Comparison of ENCODE assay signal across 8 cellular contexts in the genomic region with DNA sequence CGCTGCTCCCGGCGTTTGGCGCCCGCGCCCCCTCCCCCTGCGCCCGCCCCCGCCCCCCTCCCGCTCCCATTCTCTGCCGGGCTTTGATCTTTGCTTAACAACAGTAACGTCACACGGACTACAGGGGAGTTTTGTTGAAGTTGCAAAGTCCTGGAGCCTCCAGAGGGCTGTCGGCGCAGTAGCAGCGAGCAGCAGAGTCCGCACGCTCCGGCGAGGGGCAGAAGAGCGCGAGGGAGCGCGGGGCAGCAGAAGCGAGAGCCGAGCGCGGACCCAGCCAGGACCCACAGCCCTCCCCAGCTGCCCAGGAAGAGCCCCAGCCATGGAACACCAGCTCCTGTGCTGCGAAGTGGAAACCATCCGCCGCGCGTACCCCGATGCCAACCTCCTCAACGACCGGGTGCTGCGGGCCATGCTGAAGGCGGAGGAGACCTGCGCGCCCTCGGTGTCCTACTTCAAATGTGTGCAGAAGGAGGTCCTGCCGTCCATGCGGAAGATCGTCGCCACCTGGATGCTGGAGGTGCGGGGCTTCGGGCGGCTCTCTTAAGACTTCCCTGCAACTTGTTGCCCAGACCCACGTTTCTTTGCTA. TPM values are rescaled to one million over a fixed set of nuclear protein-coding genes. Genes with fewer than 3 reads are reported as not detected.
DNase-seq lines count a peak whose midpoint lies in the region.

A gene (plus strand): TSS at position 162 of the 587 bp plus-strand sequence. CDS start 158 bp downstream, at position 320.

- peak within 1 kb of the TSS; percentile 98 for H3K27ac ChIP-seq in SK-N-MC
- H3K27ac ChIP-seq in caudate nucleus (ENCODE audit: low read depth, low read length) = peak within 1 kb of the TSS; percentile 40

- H3K4me3 Mint-ChIP-seq in immature natural killer cell = peak within 1 kb of the TSS; percentile 79 to 86 (median 84)

- peak within 1 kb of the TSS; percentile 99 for H3K9ac ChIP-seq in SK-N-MC (ENCODE audit: insufficient read length)

- H3K9me3 Mint-ChIP-seq in immature natural killer cell = peaks cover 0 to 1% (median 0%) of the 10 kb centered on the region in 6 donors

- peaks cover 14 to 30% (median 19%) of the 10 kb centered on the region in 3 donors for H3K27me3 Mint-ChIP-seq in immature natural killer cell (ENCODE audit: low read depth in 3 of 3)

- peaks cover 18 to 26% of the 10 kb centered on the region in 2 donors for H3K4me1 Mint-ChIP-seq in immature natural killer cell

- no peaks in the 10 kb centered on the region for H3K36me3 Mint-ChIP-seq in immature natural killer cell

- H3K9me3 ChIP-seq in SK-N-MC (ENCODE audit: low read depth, low read length) = no peaks in the 10 kb centered on the region

- H3K4me3 ChIP-seq in SK-N-MC (peak within 1 kb of the TSS; percentile 99), skeletal muscle cell (ENCODE audit: low read depth, low read length) (peak within 1 kb of the TSS; percentile 95)

- no peak within 1 kb of the TSS for H3K27ac Mint-ChIP-seq in immature natural killer cell

- DNase-seq in D341Med (ENCODE audit: low spot score) (peak; percentile 61), HUDEP-2 (lab: John Stamatoyannopoulos, UW; ENCODE audit: unreplicated experiment in 76 of 76) (peak in 72 of 76 experiments; percentile 18 to 85 (median 63)), SK-N-MC (ENCODE audit: low read depth, low spot score) (peak; percentile 85), caudate nucleus (lab: John Stamatoyannopoulos, UW) (peak in 19 of 61 donors; percentile 12 to 51 (median 30)), immature natural killer cell (peak in 2 of 3 donors; percentile 5 to 18), skeletal muscle cell (ENCODE audit: low read depth) (peak; percentile 65)
- DNase-seq in effector CD8-positive, alpha-beta T cell (lab: John Stamatoyannopoulos, UW) = no peak
- DNase-seq in activated CD4-positive, CD25-positive, alpha-beta regulatory T cell treated with anti-CD3 and anti-CD28 coated beads, Interleukin-2, amount 50 U/mL, for 72 hours = no peak

- peaks cover 39% of the 10 kb centered on the region for H3K36me3 ChIP-seq in SK-N-MC (ENCODE audit: insufficient read depth, low read length)

RNA-seq across cellular contexts. Expression of the gene that starts here (rescaled TPM):
- polyA plus RNA-seq in immature natural killer cell = 1 to 10 TPM in 1 of 3 donors, under 1 TPM in 1, not detected in 1; 0.85 to 1.3 TPM

Comparison
In these comparisons a context has a peak if more than half of its experiments do, and no peak if none do; other contexts are left out.
1. DNase-seq: peak in D341Med (single experiment), HUDEP-2 (72 of 76), SK-N-MC (single experiment), immature natural killer cell (2 of 3) and skeletal muscle cell (single experiment); none in effector CD8-positive, alpha-beta T cell (single experiment) and activated CD4-positive, CD25-positive, alpha-beta regulatory T cell treated with anti-CD3 and anti-CD28 coated beads, Interleukin-2, amount 50 U/mL, for 72 hours (single experiment).